Comparison of ENCODE assay signal across 12 cellular contexts in genomic region chr17:81898029-81898866, GRCh38. TPM values are rescaled to one million over a fixed set of nuclear protein-coding genes. Genes with fewer than 3 reads are reported as not detected.
DNase-seq lines count a peak whose midpoint lies in the region; ATAC-seq and TF ChIP-seq lines count a peak whose summit lies in the region.
"Had no signal": no experiment of that assay in that cellular context is flagged by ENCODE, and none has a peak within 500 bp of the region (broad histone marks: within the 10 kb centered on the region; RNA-seq: fewer than 3 reads in every experiment).

No MANE protein-coding gene starts in this region.

- H3K36me3 ChIP-seq in NT2/D1 (ENCODE audit: insufficient read depth, insufficient read length, low read length): peaks cover 59% of the 10 kb centered on the region

- H3K4me1 Mint-ChIP-seq in osteocyte (ENCODE audit: unreplicated experiment) (peaks cover 35% of the 10 kb centered on the region), mesothelial cell of epicardium (no peaks in the 10 kb centered on the region)

- H3K36me3 Mint-ChIP-seq in osteocyte (ENCODE audit: unreplicated experiment) (peaks cover 9% of the 10 kb centered on the region), mesothelial cell of epicardium (peaks cover 12% of the 10 kb centered on the region)

- H3K27me3 ChIP-seq in NT2/D1 (ENCODE audit: insufficient read depth, insufficient read length): peaks cover 16% of the 10 kb centered on the region
- H3K27me3 ChIP-seq: right atrium auricular region had no signal

- H3K27me3 Mint-ChIP-seq in osteocyte (ENCODE audit: unreplicated experiment): no peaks in the 10 kb centered on the region
- H3K27me3 Mint-ChIP-seq in mesothelial cell of epicardium (ENCODE audit: low read depth): peaks cover 13% of the 10 kb centered on the region

- DNase-seq in ELF-1 (ENCODE audit: low read depth, low spot score) (peak; percentile 69), NT2/D1 (ENCODE audit: low read depth, low spot score) (no peak), choroid plexus epithelial cell (ENCODE audit: low read depth) (peak; percentile 87), osteocyte (ENCODE audit: extremely low spot score, unreplicated experiment) (peak; percentile 84), DMS79 (lab: John Stamatoyannopoulos, UW) (no peak), mesothelial cell of epicardium (ENCODE audit: low spot score in 2 of 2, unreplicated experiment in 2 of 2) (no peak)
- DNase-seq in stimulated activated CD4-positive, alpha-beta T cell treated with anti-CD3 and anti-CD28 coated beads, Interleukin-4, amount 100 ng/mL, for 1 hour: no peak
- DNase-seq: central memory CD4-positive, alpha-beta T cell; T-helper 9 cell had no signal

- peak overlapping the region; percentile 4 for H3K4me3 Mint-ChIP-seq in osteocyte (ENCODE audit: unreplicated experiment)
- H3K4me3 Mint-ChIP-seq in mesothelial cell of epicardium: no peak overlapping the region

- H3K9ac ChIP-seq in NT2/D1 (ENCODE audit: insufficient read length, low read depth): peak overlapping the region; percentile 58

- H3K4me3 ChIP-seq in NT2/D1 (ENCODE audit: insufficient read length, low read depth): no peak overlapping the region
- no peak overlapping the region for H3K4me3 ChIP-seq in choroid plexus epithelial cell (ENCODE audit: low read depth, low read length)
- H3K4me3 ChIP-seq: right atrium auricular region had no signal

- no peaks in the 10 kb centered on the region for H3K9me3 ChIP-seq in NT2/D1 (ENCODE audit: insufficient read depth, low read length)
- H3K9me3 ChIP-seq: right atrium auricular region had no signal

- peaks cover 24% of the 10 kb centered on the region for H3K4me1 ChIP-seq in NT2/D1 (ENCODE audit: insufficient read depth, insufficient read length)

- H3K9me3 Mint-ChIP-seq in osteocyte (ENCODE audit: unreplicated experiment): no peaks in the 10 kb centered on the region
- H3K9me3 Mint-ChIP-seq in mesothelial cell of epicardium: no peaks in the 10 kb centered on the region

- no peak for TF ChIP-seq CTCF in choroid plexus epithelial cell (conservative IDR thresholded peaks at IDR 0.05; ENCODE audit: low read depth, low read length)
- no peak for TF ChIP-seq CTCF in osteocyte (IDR thresholded peaks at IDR 0.05)
- TF ChIP-seq CTCF in mesothelial cell of epicardium (IDR thresholded peaks at IDR 0.05; ENCODE audit: unreplicated experiment): no peak

- no peak for ATAC-seq in HG03045 (IDR thresholded peaks at IDR 0.05; ENCODE audit: unreplicated experiment)

- H3K27ac Mint-ChIP-seq in osteocyte (ENCODE audit: unreplicated experiment) (peak overlapping the region; percentile 91), mesothelial cell of epicardium (no peak overlapping the region)

RNA-seq across cellular contexts. Expression of gene NPB, which starts 3.8 kb away (rescaled TPM):
- total RNA-seq in osteocyte (0.56 and 0.68 TPM in 2 replicates), mesothelial cell of epicardium (0.75 to 1.7 TPM (median 1.2 TPM) in 3 replicates)
- total RNA-seq: mesenteric fat pad had no signal

RNA-seq across cellular contexts. Expression of gene ANAPC11, which starts 6.7 kb away (rescaled TPM):
- total RNA-seq in osteocyte (119 and 138 TPM in 2 replicates), mesothelial cell of epicardium (103 to 115 TPM (median 108 TPM) in 3 replicates)

RNA-seq across cellular contexts. Expression of gene ALYREF, which starts 6.9 kb away (rescaled TPM):
- total RNA-seq in osteocyte: 72.6 and 78.5 TPM in 2 replicates
- 78.5 to 86.1 TPM (median 79.5 TPM) in 3 replicates for total RNA-seq in mesothelial cell of epicardium

RNA-seq across cellular contexts. Expression of gene PCYT2, which starts 13.0 kb away (rescaled TPM):
- 33.2 and 38.0 TPM in 2 replicates for total RNA-seq in osteocyte
- total RNA-seq in mesothelial cell of epicardium: 16.8 to 20.5 TPM (median 17.5 TPM) in 3 replicates

RNA-seq across cellular contexts. Expression of gene SIRT7, which starts 19.7 kb away (rescaled TPM):
- total RNA-seq in osteocyte (18.8 and 20.9 TPM in 2 replicates), mesothelial cell of epicardium (18.9 to 22.6 TPM (median 21.3 TPM) in 3 replicates)

Comparison
In these comparisons a context has a peak if more than half of its experiments do, and no peak if none do; other contexts are left out.
1. DNase-seq: peak in ELF-1 (single experiment), choroid plexus epithelial cell (single experiment) and osteocyte (single experiment); none in NT2/D1 (single experiment), DMS79 (single experiment), stimulated activated CD4-positive, alpha-beta T cell treated with anti-CD3 and anti-CD28 coated beads, Interleukin-4, amount 100 ng/mL, for 1 hour (single experiment) and mesothelial cell of epicardium (0 of 2).